Comparison of ENCODE assay signal across 1 cellular context in genomic region chr5:180347651-180348050, GRCh38.
TF ChIP-seq lines count a peak whose summit lies in the region.

No MANE protein-coding gene starts in this region.

TF ChIP-seq in WTC11, 78 proteins besides CTCF, POLR2A, EP300 and RAD21 (continued from another document):
- TF ChIP-seq, protein P1, sequence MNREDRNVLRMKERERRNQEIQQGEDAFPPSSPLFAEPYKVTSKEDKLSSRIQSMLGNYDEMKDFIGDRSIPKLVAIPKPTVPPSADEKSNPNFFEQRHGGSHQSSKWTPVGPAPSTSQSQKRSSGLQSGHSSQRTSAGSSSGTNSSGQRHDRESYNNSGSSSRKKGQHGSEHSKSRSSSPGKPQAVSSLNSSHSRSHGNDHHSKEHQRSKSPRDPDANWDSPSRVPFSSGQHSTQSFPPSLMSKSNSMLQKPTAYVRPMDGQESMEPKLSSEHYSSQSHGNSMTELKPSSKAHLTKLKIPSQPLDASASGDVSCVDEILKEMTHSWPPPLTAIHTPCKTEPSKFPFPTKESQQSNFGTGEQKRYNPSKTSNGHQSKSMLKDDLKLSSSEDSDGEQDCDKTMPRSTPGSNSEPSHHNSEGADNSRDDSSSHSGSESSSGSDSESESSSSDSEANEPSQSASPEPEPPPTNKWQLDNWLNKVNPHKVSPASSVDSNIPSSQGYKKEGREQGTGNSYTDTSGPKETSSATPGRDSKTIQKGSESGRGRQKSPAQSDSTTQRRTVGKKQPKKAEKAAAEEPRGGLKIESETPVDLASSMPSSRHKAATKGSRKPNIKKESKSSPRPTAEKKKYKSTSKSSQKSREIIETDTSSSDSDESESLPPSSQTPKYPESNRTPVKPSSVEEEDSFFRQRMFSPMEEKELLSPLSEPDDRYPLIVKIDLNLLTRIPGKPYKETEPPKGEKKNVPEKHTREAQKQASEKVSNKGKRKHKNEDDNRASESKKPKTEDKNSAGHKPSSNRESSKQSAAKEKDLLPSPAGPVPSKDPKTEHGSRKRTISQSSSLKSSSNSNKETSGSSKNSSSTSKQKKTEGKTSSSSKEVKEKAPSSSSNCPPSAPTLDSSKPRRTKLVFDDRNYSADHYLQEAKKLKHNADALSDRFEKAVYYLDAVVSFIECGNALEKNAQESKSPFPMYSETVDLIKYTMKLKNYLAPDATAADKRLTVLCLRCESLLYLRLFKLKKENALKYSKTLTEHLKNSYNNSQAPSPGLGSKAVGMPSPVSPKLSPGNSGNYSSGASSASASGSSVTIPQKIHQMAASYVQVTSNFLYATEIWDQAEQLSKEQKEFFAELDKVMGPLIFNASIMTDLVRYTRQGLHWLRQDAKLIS (CRISPR knock-in tag; IDR thresholded peaks at IDR 0.05; ENCODE audit: borderline replicate concordance), result no peak
- no peak for TF ChIP-seq ETV6 (CRISPR knock-in tag; IDR thresholded peaks at IDR 0.05)
- TF ChIP-seq, protein P2, sequence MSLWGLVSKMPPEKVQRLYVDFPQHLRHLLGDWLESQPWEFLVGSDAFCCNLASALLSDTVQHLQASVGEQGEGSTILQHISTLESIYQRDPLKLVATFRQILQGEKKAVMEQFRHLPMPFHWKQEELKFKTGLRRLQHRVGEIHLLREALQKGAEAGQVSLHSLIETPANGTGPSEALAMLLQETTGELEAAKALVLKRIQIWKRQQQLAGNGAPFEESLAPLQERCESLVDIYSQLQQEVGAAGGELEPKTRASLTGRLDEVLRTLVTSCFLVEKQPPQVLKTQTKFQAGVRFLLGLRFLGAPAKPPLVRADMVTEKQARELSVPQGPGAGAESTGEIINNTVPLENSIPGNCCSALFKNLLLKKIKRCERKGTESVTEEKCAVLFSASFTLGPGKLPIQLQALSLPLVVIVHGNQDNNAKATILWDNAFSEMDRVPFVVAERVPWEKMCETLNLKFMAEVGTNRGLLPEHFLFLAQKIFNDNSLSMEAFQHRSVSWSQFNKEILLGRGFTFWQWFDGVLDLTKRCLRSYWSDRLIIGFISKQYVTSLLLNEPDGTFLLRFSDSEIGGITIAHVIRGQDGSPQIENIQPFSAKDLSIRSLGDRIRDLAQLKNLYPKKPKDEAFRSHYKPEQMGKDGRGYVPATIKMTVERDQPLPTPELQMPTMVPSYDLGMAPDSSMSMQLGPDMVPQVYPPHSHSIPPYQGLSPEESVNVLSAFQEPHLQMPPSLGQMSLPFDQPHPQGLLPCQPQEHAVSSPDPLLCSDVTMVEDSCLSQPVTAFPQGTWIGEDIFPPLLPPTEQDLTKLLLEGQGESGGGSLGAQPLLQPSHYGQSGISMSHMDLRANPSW (CRISPR knock-in tag; conservative IDR thresholded peaks at IDR 0.05; ENCODE audit: low read depth), result no peak
- TF ChIP-seq MXD4 (CRISPR knock-in tag; IDR thresholded peaks at IDR 0.05; ENCODE audit: borderline replicate concordance), result no peak
- TF ChIP-seq JUN (CRISPR knock-in tag; IDR thresholded peaks at IDR 0.05), result no peak
- TF ChIP-seq FOXJ3 (CRISPR knock-in tag; IDR thresholded peaks at IDR 0.05; ENCODE audit: borderline replicate concordance), result no peak
- no peak for TF ChIP-seq SMAD3 (CRISPR knock-in tag; IDR thresholded peaks at IDR 0.05; ENCODE audit: borderline replicate concordance)
- TF ChIP-seq NFYB (CRISPR knock-in tag; conservative IDR thresholded peaks at IDR 0.05; ENCODE audit: low read depth), result no peak
- no peak for TF ChIP-seq SP1 (CRISPR knock-in tag; conservative IDR thresholded peaks at IDR 0.05)
- TF ChIP-seq TP53 (CRISPR knock-in tag; IDR thresholded peaks at IDR 0.05), result no peak
- TF ChIP-seq ZNF396 (CRISPR knock-in tag; IDR thresholded peaks at IDR 0.05; ENCODE audit: borderline replicate concordance), result no peak
- TF ChIP-seq TCF7 (CRISPR knock-in tag; IDR thresholded peaks at IDR 0.05; ENCODE audit: low read depth), result no peak
- no peak for TF ChIP-seq ZBTB21 (CRISPR knock-in tag; IDR thresholded peaks at IDR 0.05; ENCODE audit: borderline replicate concordance)
